In genomic region chr3:169999433-169999832, GRCh38 we compare ENCODE assay signal across 11 cellular contexts. TPM values are rescaled to one million over a fixed set of nuclear protein-coding genes. Genes with fewer than 3 reads are reported as not detected.
DNase-seq lines count a peak whose midpoint lies in the region; ATAC-seq, FAIRE-seq and TF ChIP-seq lines count a peak whose summit lies in the region.
"Had no signal": no experiment of that assay in that cellular context is flagged by ENCODE, and none has a peak within 500 bp of the region (broad histone marks: within the 10 kb centered on the region; RNA-seq: fewer than 3 reads in every experiment).

No MANE protein-coding gene starts in this region.

- H3K36me3 ChIP-seq in OCI-LY7 (ENCODE audit: insufficient read depth, low read length) = peaks cover 58% of the 10 kb centered on the region
- peaks cover 0 to 22% of the 10 kb centered on the region in 2 donors for H3K36me3 ChIP-seq in gastrocnemius medialis

- H3K4me3 ChIP-seq in OCI-LY7 (ENCODE audit: low read depth, low read length, poor library complexity, severe bottlenecking) (no peak overlapping the region), gastrocnemius medialis (no peak overlapping the region)

- H3K4me2 ChIP-seq in OCI-LY7 (ENCODE audit: low read length) = no peak overlapping the region

- peak; percentile 95 for ATAC-seq in HG02852 (IDR thresholded peaks at IDR 0.05; ENCODE audit: unreplicated experiment)
- no peak for ATAC-seq in gastrocnemius medialis

- no peaks in the 10 kb centered on the region for H3K9me2 ChIP-seq in OCI-LY7 (ENCODE audit: insufficient read depth, low read length)

- CTCF ChIA-PET in OCI-LY7 (lab: Charles Lee; ENCODE audit: unreplicated experiment) = interaction anchor here (0.6 kb wide), 1 partner anchor 188 kb away, joined by 3 read pairs; no protein-coding TSS in a partner anchor

- TF ChIP-seq POLR2A in GM12891 (IDR thresholded peaks at IDR 0.05; ENCODE audit: low read depth, low read length) (no peak), gastrocnemius medialis (IDR thresholded peaks at IDR 0.05) (no peak)

- H3K9me3 ChIP-seq in OCI-LY7 (ENCODE audit: low read length) (no peaks in the 10 kb centered on the region; the same call in 1 of the 2 replicates), gastrocnemius medialis (no peaks in the 10 kb centered on the region)

- H3K4me1 ChIP-seq in OCI-LY7 (ENCODE audit: insufficient read depth, low read length, poor library complexity, severe bottlenecking) (peaks cover 40% of the 10 kb centered on the region), gastrocnemius medialis (no peaks in the 10 kb centered on the region)

- peaks cover 9% of the 10 kb centered on the region; the same call in 1 of the 2 replicates for H3K79me2 ChIP-seq in OCI-LY7 (ENCODE audit: insufficient read depth, low read depth, low read length)

- H4K20me1 ChIP-seq in OCI-LY7 (ENCODE audit: insufficient read depth, low read length) = no peaks in the 10 kb centered on the region

- intact Hi-C loops in OCI-LY7 (cut with micrococcal nuclease; ENCODE audit: unreplicated experiment) (no loop called here), gastrocnemius medialis (cut with DNase I; ENCODE audit: low total_unique reads) (no loop called here)

- no peak for FAIRE-seq in GM12891 (lab: Jason Lieb, UNC)
- FAIRE-seq in GM19239 (lab: Jason Lieb, UNC) = peak; percentile 11

- H2AFZ ChIP-seq in OCI-LY7 (ENCODE audit: low read length) = no peak overlapping the region

- TF ChIP-seq CTCF in OCI-LY7 (conservative IDR thresholded peaks at IDR 0.05; ENCODE audit: low read length) = no peak
- TF ChIP-seq CTCF in gastrocnemius medialis (IDR thresholded peaks at IDR 0.05 in 4 of 5, conservative IDR thresholded peaks at IDR 0.05 in 1 of 5) = no peak

- H3K27me3 ChIP-seq in gastrocnemius medialis = no peaks in the 10 kb centered on the region

- BruUV-seq in OCI-LY7 (replicated peaks; lab: Mats Ljungman, UMichigan) = no TSS peak

- DNase-seq in GM12891 (ENCODE audit: insufficient read length, low spot score) (peak; percentile 13), GM19239 (ENCODE audit: insufficient read length, low spot score) (peak; percentile 9), OCI-LY7 (ENCODE audit: low spot score) (no peak), DMS79 treated with DMSO at 0.1 percent for 48 hours (lab: John Stamatoyannopoulos, UW) (no peak), HK-2 (ENCODE audit: unreplicated experiment) (no peak), KG1 (lab: John Stamatoyannopoulos, UW) (no peak), gastrocnemius medialis (no peak)
- DNase-seq: caudate nucleus, DND-41, head of caudate nucleus had no signal

- peak overlapping the region; percentile 15 for H3K27ac ChIP-seq in OCI-LY7 (ENCODE audit: low read depth, low read length, poor library complexity, severe bottlenecking)
- no peak overlapping the region for H3K27ac ChIP-seq in gastrocnemius medialis

- POLR2A ChIA-PET in OCI-LY7 (lab: Charles Lee) = interaction anchor here (0.7 to 1.6 kb wide), 3 partner anchors 13 to 152 kb away, joined by 3 read pairs; no protein-coding TSS in a partner anchor

- in situ Hi-C loops in gastrocnemius medialis (cut with MboI; ENCODE audit: low sequenced_read_pairs in 4 of 4) = no loop called here

TF ChIP-seq in GM12891, 5 proteins besides CTCF, POLR2A, EP300 and RAD21:
- TF ChIP-seq POU2F2 (IDR thresholded peaks at IDR 0.05; ENCODE audit: low read depth, low read length) = peak; percentile 78; the same call in 1 of the 2 replicates
- TF ChIP-seq TAF1 (IDR thresholded peaks at IDR 0.05; ENCODE audit: low read depth, low read length) = no peak
- TF ChIP-seq PAX5 (IDR thresholded peaks at IDR 0.05; ENCODE audit: insufficient read depth, low read length, severe bottlenecking) = no peak
- peak; percentile 50 for TF ChIP-seq SPI1 (IDR thresholded peaks at IDR 0.05; ENCODE audit: low read depth, low read length)
TF ChIP-seq in GM12891: peak in this region for 2.

RNA-seq across cellular contexts. Expression of gene SEC62, which starts 32.8 kb away (rescaled TPM):
- polyA plus RNA-seq in GM12891 (2012; ENCODE audit: low read depth, missing spikeins) = 61.2 TPM
- total RNA-seq in OCI-LY7 (2014; rRNA removed; shearing (Covaris generic)) = 64.5 and 77.4 TPM in 2 replicates
- total RNA-seq in OCI-LY7 (2022) (163 and 176 TPM in 2 replicates), gastrocnemius medialis (10 to 100 TPM; 22.6 to 42.8 (median 30.4) TPM)

RNA-seq across cellular contexts. Expression of gene GPR160, which starts 38.4 kb away (rescaled TPM):
- 41.2 TPM for polyA plus RNA-seq in GM12891 (2012; ENCODE audit: low read depth, missing spikeins)
- total RNA-seq in OCI-LY7 (2014; rRNA removed; shearing (Covaris generic)) = 90.5 and 108 TPM in 2 replicates
- total RNA-seq in OCI-LY7 (2022) (115 and 117 TPM in 2 replicates), gastrocnemius medialis (1 to 10 TPM in 2 of 4 donors, under 1 TPM in 2; 0.62 to 2.1 (median 1.2) TPM)

Comparison
In these comparisons a context has a peak if more than half of its experiments do, and no peak if none do; other contexts are left out.
1. DNase-seq: peak in GM12891 (single experiment) and GM19239 (single experiment); none in OCI-LY7 (single experiment), DMS79 treated with DMSO at 0.1 percent for 48 hours (single experiment), HK-2 (single experiment), KG1 (single experiment) and gastrocnemius medialis (0 of 2).
2. RNA of gene GPR160, which starts 38.4 kb away (total RNA-seq): 90.5 to 117 TPM in OCI-LY7; 0.62 to 2.1 TPM in gastrocnemius medialis; every median in the first group is over 10 times any median in the second.